In the genomic region with DNA sequence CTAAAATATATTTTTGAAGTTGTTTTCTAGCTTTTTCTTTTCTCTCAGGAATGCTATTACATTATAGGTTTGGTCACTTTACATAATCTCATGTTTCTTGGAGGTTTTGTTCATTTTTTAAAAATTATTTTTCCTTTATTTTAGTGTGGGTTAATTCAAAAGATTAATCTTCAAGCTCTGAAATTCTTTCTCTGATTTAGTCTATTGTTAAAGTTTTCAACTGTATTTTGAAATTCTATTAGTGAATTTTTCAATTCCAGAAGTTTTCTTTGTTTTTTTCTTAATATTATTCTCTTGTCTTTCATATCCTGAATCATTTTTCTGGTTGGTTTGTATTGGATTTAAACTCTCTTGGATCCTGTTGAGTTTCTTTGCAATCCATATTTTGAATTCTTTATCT, we compare ENCODE assay signal across 15 cellular contexts.
DNase-seq lines count a peak whose midpoint lies in the region; ATAC-seq, FAIRE-seq and TF ChIP-seq lines count a peak whose summit lies in the region.
"Had no signal": no experiment of that assay in that cellular context is flagged by ENCODE, and none has a peak within 500 bp of the region (broad histone marks: within the 10 kb centered on the region; RNA-seq: fewer than 3 reads in every experiment).

No MANE protein-coding gene starts in this region.

- H4K20me1 ChIP-seq in MM.1S (ENCODE audit: insufficient read depth, low read length) (no peaks in the 10 kb centered on the region), GM12878 (ENCODE audit: control insufficient read depth, insufficient read depth) (no peaks in the 10 kb centered on the region)
- H4K20me1 ChIP-seq: BLaER1 had no signal

- no peaks in the 10 kb centered on the region for H3K9me3 ChIP-seq in MM.1S (replicated peaks; ENCODE audit: insufficient read depth, low read length)
- H3K9me3 ChIP-seq in GM12878 (replicated peaks; ENCODE audit: control insufficient read depth, insufficient read depth, low read length): peaks cover 15% of the 10 kb centered on the region
- H3K9me3 ChIP-seq in small intestine (ENCODE audit: control insufficient read depth, low read depth): no peaks in the 10 kb centered on the region

- CTCF ChIA-PET in GM12878 (lab: Yijun Ruan, JAX): interaction anchor here (0.7 to 0.9 kb wide), 4 partner anchors 14 to 172 kb away, joined by 3 read pairs; no protein-coding TSS in a partner anchor

- H3K36me3 ChIP-seq in MM.1S (replicated peaks; ENCODE audit: insufficient read depth, low read length) (no peaks in the 10 kb centered on the region), GM12878 (ENCODE audit: control insufficient read depth in 2 of 2, insufficient read depth in 2 of 2, low read length in 1 of 2) (no peaks in the 10 kb centered on the region), small intestine (ENCODE audit: control insufficient read depth in 2 of 2, insufficient read depth in 2 of 2, low read length in 2 of 2) (no peaks in the 10 kb centered on the region)
- H3K36me3 ChIP-seq: BLaER1 had no signal

- no peak for TF ChIP-seq CTCF in MM.1S (IDR thresholded peaks at IDR 0.05; ENCODE audit: low read length)
- no peak for TF ChIP-seq CTCF in GM12878 (IDR thresholded peaks at IDR 0.05 in 2 of 3, conservative IDR thresholded peaks at IDR 0.05 in 1 of 3; ENCODE audit: control insufficient read depth in 2 of 3, extremely low read depth in 1 of 3, insufficient read depth in 1 of 3, low read depth in 3 of 3, low read length in 3 of 3)

- no peak overlapping the region for H3K27ac ChIP-seq in MM.1S (ENCODE audit: low read length)
- H3K27ac ChIP-seq in GM12878 (ENCODE audit: control insufficient read depth, insufficient read depth): no peak overlapping the region
- no peak overlapping the region for H3K27ac ChIP-seq in small intestine (ENCODE audit: low read depth in 1 of 2, low read length in 1 of 2)
- H3K27ac ChIP-seq: BLaER1, C4-2B had no signal

- H3K27me3 ChIP-seq in MM.1S (replicated peaks; ENCODE audit: insufficient read depth, low read length) (no peaks in the 10 kb centered on the region), GM12878 (replicated peaks in 1 of 2; ENCODE audit: control insufficient read depth in 2 of 2, insufficient read depth in 2 of 2, low read length in 1 of 2) (no peaks in the 10 kb centered on the region), small intestine (ENCODE audit: control insufficient read depth in 2 of 2, insufficient read depth in 2 of 2, low read length in 2 of 2) (no peaks in the 10 kb centered on the region)
- H3K27me3 ChIP-seq: BLaER1 had no signal

- no peak for TF ChIP-seq POLR2A in GM12878 (IDR thresholded peaks at IDR 0.05; ENCODE audit: low read depth, low read length)

- H3K4me2 ChIP-seq in MM.1S (ENCODE audit: low read depth, low read length): peak overlapping the region; percentile 9; the same call in 1 of the 2 replicates
- H3K4me2 ChIP-seq in GM12878 (ENCODE audit: control insufficient read depth, insufficient read depth): no peak overlapping the region
- H3K4me2 ChIP-seq: BLaER1, GM23338 had no signal

- RAD21 ChIA-PET in GM12878 (lab: Charles Lee; ENCODE audit: unreplicated experiment): no interaction called here

- in situ Hi-C loops in GM12878 (cut with MboI) (no loop called here), G401 (cut with HindIII; ENCODE audit: low sequenced_read_pairs) (no loop called here)

- BruUV-seq in GM12878 (replicated peaks; lab: Mats Ljungman, UMichigan): no TSS peak

- TF ChIP-seq EP300 in GM12878 (IDR thresholded peaks at IDR 0.05; ENCODE audit: borderline replicate concordance in 1 of 2, control insufficient read depth in 1 of 2, low read depth in 2 of 2, low read length in 2 of 2): no peak

- H3K9me2 ChIP-seq in MM.1S (replicated peaks; ENCODE audit: insufficient read depth, low read length): no peaks in the 10 kb centered on the region

- no peaks in the 10 kb centered on the region for H3K79me2 ChIP-seq in MM.1S (ENCODE audit: low read length)
- no peaks in the 10 kb centered on the region for H3K79me2 ChIP-seq in GM12878 (ENCODE audit: control insufficient read depth, insufficient read depth, low read length)

- H3K4me3 ChIP-seq in MM.1S (ENCODE audit: low read length) (no peak overlapping the region), GM12878 (no peak overlapping the region), small intestine (ENCODE audit: low read depth in 1 of 2, low read length in 2 of 2) (no peak overlapping the region)
- H3K4me3 ChIP-seq: BLaER1, GM23338 had no signal

- no peak for ATAC-seq in GM12878
- ATAC-seq: CD8-positive, alpha-beta T cell had no signal

- no peak overlapping the region for H3K9ac ChIP-seq in MM.1S (ENCODE audit: low read length)
- no peak overlapping the region for H3K9ac ChIP-seq in GM12878 (ENCODE audit: control insufficient read depth, insufficient read depth, low read length)
- H3K9ac ChIP-seq: BLaER1 had no signal

- intact Hi-C loops in GM12878 (cut with micrococcal nuclease; ENCODE audit: unreplicated experiment): no loop called here

- no peak overlapping the region for H2AFZ ChIP-seq in MM.1S (ENCODE audit: low read length)
- H2AFZ ChIP-seq in GM12878 (ENCODE audit: control insufficient read depth, low read depth, low read length): no peak overlapping the region
- H2AFZ ChIP-seq: GM23338 had no signal

- DNase-seq in MM.1S (no peak), GM12878 (ENCODE audit: low read depth, low spot score) (no peak), small intestine (no peak), NCI-H446 (lab: John Stamatoyannopoulos, UW) (no peak), G401 (ENCODE audit: low spot score) (no peak), T-helper 9 cell (no peak)
- DNase-seq: CD8-positive, alpha-beta T cell; DMS153; DMS79; H9 had no signal

- no peaks in the 10 kb centered on the region for H3F3A ChIP-seq in MM.1S (ENCODE audit: insufficient read depth, low read length)

- POLR2A ChIA-PET in GM12878 (lab: Charles Lee): no interaction called here

- SMC1A ChIA-PET in GM12878 (lab: Charles Lee; ENCODE audit: uncharacterized antibody, unreplicated experiment): interaction anchor here (0.6 to 0.9 kb wide), 2 partner anchors 14 to 30 kb away, joined by 3 read pairs; no protein-coding TSS in a partner anchor

- FAIRE-seq in G401.6 (lab: Jason Lieb, UNC): peak; percentile 47
- no peak for FAIRE-seq in GM12878 (lab: Jason Lieb, UNC)
- FAIRE-seq in small intestine (lab: Jason Lieb, UNC): peak; percentile 51

- TF ChIP-seq RAD21 in GM12878 (IDR thresholded peaks at IDR 0.05; ENCODE audit: insufficient read depth, low read depth, low read length): no peak

- H3K4me1 ChIP-seq in MM.1S (ENCODE audit: low read length) (peaks cover 8% of the 10 kb centered on the region), GM12878 (ENCODE audit: control insufficient read depth, insufficient read depth, low read length) (no peaks in the 10 kb centered on the region), small intestine (ENCODE audit: control insufficient read depth in 2 of 2, insufficient read depth in 1 of 2, low read depth in 1 of 2, low read length in 1 of 2) (no peaks in the 10 kb centered on the region)
- H3K4me1 ChIP-seq: BLaER1, Caco-2 had no signal

TF ChIP-seq in GM12878, 131 proteins besides CTCF, POLR2A, EP300 and RAD21:
- TF ChIP-seq TAF1 (IDR thresholded peaks at IDR 0.05; ENCODE audit: borderline replicate concordance, low read depth, low read length) (no peak), CBX5 (IDR thresholded peaks at IDR 0.05; ENCODE audit: low read depth) (0 out of 2 replicates have a peak, but pooled peaks have one; percentile 34)
